1 cellular context compared by ENCODE assay signal in genomic region chr9:35834260-35835215, GRCh38.
TF ChIP-seq lines count a peak whose summit lies in the region.

No MANE protein-coding gene starts in this region.

TF ChIP-seq in GM12878, 131 proteins besides CTCF, POLR2A, EP300 and RAD21 (continues in another document):
- TF ChIP-seq HCFC1 (IDR thresholded peaks at IDR 0.05; ENCODE audit: low read length) (no peak), SKIL (IDR thresholded peaks at IDR 0.05; ENCODE audit: low read depth, poor library complexity, severe bottlenecking) (no peak), NKRF (conservative IDR thresholded peaks at IDR 0.05) (no peak), CHD2 (IDR thresholded peaks at IDR 0.05; ENCODE audit: borderline replicate concordance, low read depth, low read length) (no peak), USF2 (IDR thresholded peaks at IDR 0.05; ENCODE audit: borderline replicate concordance, low read depth, low read length) (peak; percentile 4; the same call in 1 of the 2 replicates), TARDBP (IDR thresholded peaks at IDR 0.05; ENCODE audit: borderline replicate concordance) (no peak), USF1 (IDR thresholded peaks at IDR 0.05; ENCODE audit: borderline replicate concordance, extremely low read length, insufficient read depth, low read depth, low read length) (no peak), CHD1 (IDR thresholded peaks at IDR 0.05; ENCODE audit: low read depth, low read length) (no peak), ASH2L (IDR thresholded peaks at IDR 0.05; ENCODE audit: borderline replicate concordance, low read depth) (no peak), SRF (IDR thresholded peaks at IDR 0.05; ENCODE audit: low read depth in 2 of 2, low read length in 2 of 2) (no peak), SUPT20H (IDR thresholded peaks at IDR 0.05; ENCODE audit: borderline replicate concordance, control insufficient read depth, low read depth, low read length) (no peak), ZBED1 (IDR thresholded peaks at IDR 0.05; ENCODE audit: borderline replicate concordance) (no peak), BACH1 (IDR thresholded peaks at IDR 0.05; ENCODE audit: borderline replicate concordance) (no peak), DPF2 (IDR thresholded peaks at IDR 0.05) (0 out of 2 replicates have a peak, but pooled peaks have one; percentile 15), ZBTB40 (IDR thresholded peaks at IDR 0.05; ENCODE audit: borderline replicate concordance) (peak; percentile 13; the same call in 1 of the 2 replicates), ZNF217 (IDR thresholded peaks at IDR 0.05) (no peak), ZZZ3 (IDR thresholded peaks at IDR 0.05; ENCODE audit: control insufficient read depth, insufficient read length, low read depth) (no peak), MTA2 (IDR thresholded peaks at IDR 0.05; ENCODE audit: low read depth) (peak; percentile 60), IRF5 (IDR thresholded peaks at IDR 0.05; ENCODE audit: borderline replicate concordance) (no peak), MEF2A (IDR thresholded peaks at IDR 0.05; ENCODE audit: insufficient read depth, low read depth, low read length) (no peak), CUX1 (IDR thresholded peaks at IDR 0.05; ENCODE audit: insufficient replicate concordance, low read depth, low read length) (no peak), TCF12 (IDR thresholded peaks at IDR 0.05; ENCODE audit: low read depth, low read length) (no peak), RUNX3 (IDR thresholded peaks at IDR 0.05; ENCODE audit: low read length) (no peak; the same call in 1 of the 2 replicates), HDGF (IDR thresholded peaks at IDR 0.05) (no peak), EGR1 (IDR thresholded peaks at IDR 0.05; ENCODE audit: borderline replicate concordance in 1 of 2, low read depth in 2 of 2, low read length in 2 of 2) (no peak), NR2C1 (IDR thresholded peaks at IDR 0.05) (peak; percentile 95), IKZF1 (conservative IDR thresholded peaks at IDR 0.05) (peak; percentile 15), PAX5 (IDR thresholded peaks at IDR 0.05; ENCODE audit: borderline replicate concordance, low read depth, low read length) (no peak), MEF2B (IDR thresholded peaks at IDR 0.05; ENCODE audit: partially characterized antibody, poor library complexity, severe bottlenecking) (no peak), NRF1 (conservative IDR thresholded peaks at IDR 0.05; ENCODE audit: low read depth, low read length) (no peak), CREM (IDR thresholded peaks at IDR 0.05; ENCODE audit: low read depth) (no peak), SIX5 (IDR thresholded peaks at IDR 0.05; ENCODE audit: low read depth, low read length, severe bottlenecking) (no peak), LARP7 (IDR thresholded peaks at IDR 0.05) (no peak), YBX1 (IDR thresholded peaks at IDR 0.05) (no peak), E2F8 (IDR thresholded peaks at IDR 0.05; ENCODE audit: low read depth, partially characterized antibody) (no peak), SP1 (IDR thresholded peaks at IDR 0.05; ENCODE audit: low read depth, low read length) (no peak), ZNF207 (IDR thresholded peaks at IDR 0.05; ENCODE audit: borderline replicate concordance) (no peak), FOXM1 (IDR thresholded peaks at IDR 0.05; ENCODE audit: low read depth, low read length) (no peak)
